ENCODE assay signal across 1 cellular context in the genomic region with DNA sequence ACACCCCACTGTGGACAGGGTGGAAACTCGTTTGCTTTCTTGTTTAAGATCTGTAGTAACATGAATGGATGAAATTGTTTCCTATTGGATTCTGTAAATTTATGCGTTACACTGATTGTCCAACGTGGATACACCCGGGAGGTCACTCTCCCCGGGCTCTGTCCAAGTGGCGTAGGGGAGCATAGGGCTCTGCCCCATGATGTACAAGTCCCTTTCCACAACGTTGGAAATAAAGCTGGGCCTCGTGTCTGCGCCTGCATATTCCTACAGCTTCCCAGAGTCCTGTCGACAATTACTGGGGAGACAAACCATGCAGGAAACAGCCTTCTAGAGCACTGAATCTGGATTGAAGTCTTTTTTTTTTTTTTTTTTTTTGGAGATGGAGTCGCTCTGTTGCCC.
TF ChIP-seq lines count a peak whose summit lies in the region.

No MANE protein-coding gene starts in this region.

TF ChIP-seq in K562, 482 proteins besides CTCF, POLR2A, EP300 and RAD21 (continues in another document):
- no peak for TF ChIP-seq NFRKB (IDR thresholded peaks at IDR 0.05; ENCODE audit: low read depth)
- TF ChIP-seq ZSCAN32 (CRISPR knock-in tag; IDR thresholded peaks at IDR 0.05): no peak
- no peak for TF ChIP-seq SRF (CRISPR knock-in tag; IDR thresholded peaks at IDR 0.05)
- no peak for TF ChIP-seq LEF1 (IDR thresholded peaks at IDR 0.05)
- peak; percentile 94 for TF ChIP-seq CHD1 (IDR thresholded peaks at IDR 0.05; ENCODE audit: low read length)
- no peak for TF ChIP-seq RBM25 (IDR thresholded peaks at IDR 0.05; ENCODE audit: low read depth, low read length, severe bottlenecking)
- TF ChIP-seq, protein P1, sequence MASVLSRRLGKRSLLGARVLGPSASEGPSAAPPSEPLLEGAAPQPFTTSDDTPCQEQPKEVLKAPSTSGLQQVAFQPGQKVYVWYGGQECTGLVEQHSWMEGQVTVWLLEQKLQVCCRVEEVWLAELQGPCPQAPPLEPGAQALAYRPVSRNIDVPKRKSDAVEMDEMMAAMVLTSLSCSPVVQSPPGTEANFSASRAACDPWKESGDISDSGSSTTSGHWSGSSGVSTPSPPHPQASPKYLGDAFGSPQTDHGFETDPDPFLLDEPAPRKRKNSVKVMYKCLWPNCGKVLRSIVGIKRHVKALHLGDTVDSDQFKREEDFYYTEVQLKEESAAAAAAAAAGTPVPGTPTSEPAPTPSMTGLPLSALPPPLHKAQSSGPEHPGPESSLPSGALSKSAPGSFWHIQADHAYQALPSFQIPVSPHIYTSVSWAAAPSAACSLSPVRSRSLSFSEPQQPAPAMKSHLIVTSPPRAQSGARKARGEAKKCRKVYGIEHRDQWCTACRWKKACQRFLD (CRISPR knock-in tag; IDR thresholded peaks at IDR 0.05): no peak
- TF ChIP-seq HOXB6 (CRISPR knock-in tag; IDR thresholded peaks at IDR 0.05; ENCODE audit: borderline replicate concordance): no peak
- no peak for TF ChIP-seq ZNF197 (CRISPR knock-in tag; IDR thresholded peaks at IDR 0.05; ENCODE audit: low read depth)
- no peak for TF ChIP-seq TAF15 (IDR thresholded peaks at IDR 0.05; ENCODE audit: low read depth, low read length)
- TF ChIP-seq, protein P2, sequence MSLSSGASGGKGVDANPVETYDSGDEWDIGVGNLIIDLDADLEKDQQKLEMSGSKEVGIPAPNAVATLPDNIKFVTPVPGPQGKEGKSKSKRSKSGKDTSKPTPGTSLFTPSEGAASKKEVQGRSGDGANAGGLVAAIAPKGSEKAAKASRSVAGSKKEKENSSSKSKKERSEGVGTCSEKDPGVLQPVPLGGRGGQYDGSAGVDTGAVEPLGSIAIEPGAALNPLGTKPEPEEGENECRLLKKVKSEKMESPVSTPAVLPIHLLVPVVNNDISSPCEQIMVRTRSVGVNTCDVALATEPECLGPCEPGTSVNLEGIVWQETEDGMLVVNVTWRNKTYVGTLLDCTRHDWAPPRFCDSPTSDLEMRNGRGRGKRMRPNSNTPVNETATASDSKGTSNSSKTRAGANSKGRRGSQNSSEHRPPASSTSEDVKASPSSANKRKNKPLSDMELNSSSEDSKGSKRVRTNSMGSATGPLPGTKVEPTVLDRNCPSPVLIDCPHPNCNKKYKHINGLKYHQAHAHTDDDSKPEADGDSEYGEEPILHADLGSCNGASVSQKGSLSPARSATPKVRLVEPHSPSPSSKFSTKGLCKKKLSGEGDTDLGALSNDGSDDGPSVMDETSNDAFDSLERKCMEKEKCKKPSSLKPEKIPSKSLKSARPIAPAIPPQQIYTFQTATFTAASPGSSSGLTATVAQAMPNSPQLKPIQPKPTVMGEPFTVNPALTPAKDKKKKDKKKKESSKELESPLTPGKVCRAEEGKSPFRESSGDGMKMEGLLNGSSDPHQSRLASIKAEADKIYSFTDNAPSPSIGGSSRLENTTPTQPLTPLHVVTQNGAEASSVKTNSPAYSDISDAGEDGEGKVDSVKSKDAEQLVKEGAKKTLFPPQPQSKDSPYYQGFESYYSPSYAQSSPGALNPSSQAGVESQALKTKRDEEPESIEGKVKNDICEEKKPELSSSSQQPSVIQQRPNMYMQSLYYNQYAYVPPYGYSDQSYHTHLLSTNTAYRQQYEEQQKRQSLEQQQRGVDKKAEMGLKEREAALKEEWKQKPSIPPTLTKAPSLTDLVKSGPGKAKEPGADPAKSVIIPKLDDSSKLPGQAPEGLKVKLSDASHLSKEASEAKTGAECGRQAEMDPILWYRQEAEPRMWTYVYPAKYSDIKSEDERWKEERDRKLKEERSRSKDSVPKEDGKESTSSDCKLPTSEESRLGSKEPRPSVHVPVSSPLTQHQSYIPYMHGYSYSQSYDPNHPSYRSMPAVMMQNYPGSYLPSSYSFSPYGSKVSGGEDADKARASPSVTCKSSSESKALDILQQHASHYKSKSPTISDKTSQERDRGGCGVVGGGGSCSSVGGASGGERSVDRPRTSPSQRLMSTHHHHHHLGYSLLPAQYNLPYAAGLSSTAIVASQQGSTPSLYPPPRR (CRISPR knock-in tag; IDR thresholded peaks at IDR 0.05; ENCODE audit: borderline replicate concordance): 0 out of 2 replicates have a peak, but pooled peaks have one; percentile 50
- TF ChIP-seq, protein P3, sequence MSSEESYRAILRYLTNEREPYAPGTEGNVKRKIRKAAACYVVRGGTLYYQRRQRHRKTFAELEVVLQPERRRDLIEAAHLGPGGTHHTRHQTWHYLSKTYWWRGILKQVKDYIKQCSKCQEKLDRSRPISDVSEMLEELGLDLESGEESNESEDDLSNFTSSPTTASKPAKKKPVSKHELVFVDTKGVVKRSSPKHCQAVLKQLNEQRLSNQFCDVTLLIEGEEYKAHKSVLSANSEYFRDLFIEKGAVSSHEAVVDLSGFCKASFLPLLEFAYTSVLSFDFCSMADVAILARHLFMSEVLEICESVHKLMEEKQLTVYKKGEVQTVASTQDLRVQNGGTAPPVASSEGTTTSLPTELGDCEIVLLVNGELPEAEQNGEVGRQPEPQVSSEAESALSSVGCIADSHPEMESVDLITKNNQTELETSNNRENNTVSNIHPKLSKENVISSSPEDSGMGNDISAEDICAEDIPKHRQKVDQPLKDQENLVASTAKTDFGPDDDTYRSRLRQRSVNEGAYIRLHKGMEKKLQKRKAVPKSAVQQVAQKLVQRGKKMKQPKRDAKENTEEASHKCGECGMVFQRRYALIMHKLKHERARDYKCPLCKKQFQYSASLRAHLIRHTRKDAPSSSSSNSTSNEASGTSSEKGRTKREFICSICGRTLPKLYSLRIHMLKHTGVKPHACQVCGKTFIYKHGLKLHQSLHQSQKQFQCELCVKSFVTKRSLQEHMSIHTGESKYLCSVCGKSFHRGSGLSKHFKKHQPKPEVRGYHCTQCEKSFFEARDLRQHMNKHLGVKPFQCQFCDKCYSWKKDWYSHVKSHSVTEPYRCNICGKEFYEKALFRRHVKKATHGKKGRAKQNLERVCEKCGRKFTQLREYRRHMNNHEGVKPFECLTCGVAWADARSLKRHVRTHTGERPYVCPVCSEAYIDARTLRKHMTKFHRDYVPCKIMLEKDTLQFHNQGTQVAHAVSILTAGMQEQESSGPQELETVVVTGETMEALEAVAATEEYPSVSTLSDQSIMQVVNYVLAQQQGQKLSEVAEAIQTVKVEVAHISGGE (CRISPR knock-in tag; IDR thresholded peaks at IDR 0.05): no peak
- TF ChIP-seq MYBL2 (IDR thresholded peaks at IDR 0.05; ENCODE audit: low read depth): no peak
- no peak for TF ChIP-seq MYBL2 (CRISPR knock-in tag; IDR thresholded peaks at IDR 0.05; ENCODE audit: borderline replicate concordance)
- TF ChIP-seq BCL6 (CRISPR knock-in tag; IDR thresholded peaks at IDR 0.05): no peak
- TF ChIP-seq, protein P4, sequence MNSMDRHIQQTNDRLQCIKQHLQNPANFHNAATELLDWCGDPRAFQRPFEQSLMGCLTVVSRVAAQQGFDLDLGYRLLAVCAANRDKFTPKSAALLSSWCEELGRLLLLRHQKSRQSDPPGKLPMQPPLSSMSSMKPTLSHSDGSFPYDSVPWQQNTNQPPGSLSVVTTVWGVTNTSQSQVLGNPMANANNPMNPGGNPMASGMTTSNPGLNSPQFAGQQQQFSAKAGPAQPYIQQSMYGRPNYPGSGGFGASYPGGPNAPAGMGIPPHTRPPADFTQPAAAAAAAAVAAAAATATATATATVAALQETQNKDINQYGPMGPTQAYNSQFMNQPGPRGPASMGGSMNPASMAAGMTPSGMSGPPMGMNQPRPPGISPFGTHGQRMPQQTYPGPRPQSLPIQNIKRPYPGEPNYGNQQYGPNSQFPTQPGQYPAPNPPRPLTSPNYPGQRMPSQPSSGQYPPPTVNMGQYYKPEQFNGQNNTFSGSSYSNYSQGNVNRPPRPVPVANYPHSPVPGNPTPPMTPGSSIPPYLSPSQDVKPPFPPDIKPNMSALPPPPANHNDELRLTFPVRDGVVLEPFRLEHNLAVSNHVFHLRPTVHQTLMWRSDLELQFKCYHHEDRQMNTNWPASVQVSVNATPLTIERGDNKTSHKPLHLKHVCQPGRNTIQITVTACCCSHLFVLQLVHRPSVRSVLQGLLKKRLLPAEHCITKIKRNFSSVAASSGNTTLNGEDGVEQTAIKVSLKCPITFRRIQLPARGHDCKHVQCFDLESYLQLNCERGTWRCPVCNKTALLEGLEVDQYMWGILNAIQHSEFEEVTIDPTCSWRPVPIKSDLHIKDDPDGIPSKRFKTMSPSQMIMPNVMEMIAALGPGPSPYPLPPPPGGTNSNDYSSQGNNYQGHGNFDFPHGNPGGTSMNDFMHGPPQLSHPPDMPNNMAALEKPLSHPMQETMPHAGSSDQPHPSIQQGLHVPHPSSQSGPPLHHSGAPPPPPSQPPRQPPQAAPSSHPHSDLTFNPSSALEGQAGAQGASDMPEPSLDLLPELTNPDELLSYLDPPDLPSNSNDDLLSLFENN (IDR thresholded peaks at IDR 0.05; ENCODE audit: low read depth in 2 of 2, low read length in 2 of 2): 0 out of 4 replicates have a peak, but pooled peaks of 1 of the 2 experiments have one; percentile 15
- no peak for TF ChIP-seq TSC22D4 (tag; IDR thresholded peaks at IDR 0.05)
- TF ChIP-seq, protein P5, sequence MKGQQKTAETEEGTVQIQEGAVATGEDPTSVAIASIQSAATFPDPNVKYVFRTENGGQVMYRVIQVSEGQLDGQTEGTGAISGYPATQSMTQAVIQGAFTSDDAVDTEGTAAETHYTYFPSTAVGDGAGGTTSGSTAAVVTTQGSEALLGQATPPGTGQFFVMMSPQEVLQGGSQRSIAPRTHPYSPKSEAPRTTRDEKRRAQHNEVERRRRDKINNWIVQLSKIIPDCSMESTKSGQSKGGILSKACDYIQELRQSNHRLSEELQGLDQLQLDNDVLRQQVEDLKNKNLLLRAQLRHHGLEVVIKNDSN (CRISPR knock-in tag; IDR thresholded peaks at IDR 0.05): no peak
- no peak for TF ChIP-seq CXXC5 (CRISPR knock-in tag; IDR thresholded peaks at IDR 0.05)
- TF ChIP-seq, protein P6, sequence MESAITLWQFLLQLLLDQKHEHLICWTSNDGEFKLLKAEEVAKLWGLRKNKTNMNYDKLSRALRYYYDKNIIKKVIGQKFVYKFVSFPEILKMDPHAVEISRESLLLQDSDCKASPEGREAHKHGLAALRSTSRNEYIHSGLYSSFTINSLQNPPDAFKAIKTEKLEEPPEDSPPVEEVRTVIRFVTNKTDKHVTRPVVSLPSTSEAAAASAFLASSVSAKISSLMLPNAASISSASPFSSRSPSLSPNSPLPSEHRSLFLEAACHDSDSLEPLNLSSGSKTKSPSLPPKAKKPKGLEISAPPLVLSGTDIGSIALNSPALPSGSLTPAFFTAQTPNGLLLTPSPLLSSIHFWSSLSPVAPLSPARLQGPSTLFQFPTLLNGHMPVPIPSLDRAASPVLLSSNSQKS (CRISPR knock-in tag; IDR thresholded peaks at IDR 0.05): no peak
- TF ChIP-seq, protein P7, sequence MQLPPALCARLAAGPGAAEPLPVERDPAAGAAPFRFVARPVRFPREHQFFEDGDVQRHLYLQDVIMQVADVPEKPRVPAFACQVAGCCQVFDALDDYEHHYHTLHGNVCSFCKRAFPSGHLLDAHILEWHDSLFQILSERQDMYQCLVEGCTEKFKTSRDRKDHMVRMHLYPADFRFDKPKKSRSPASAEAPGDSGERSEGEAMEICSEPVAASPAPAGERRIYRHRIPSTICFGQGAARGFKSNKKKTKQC (CRISPR knock-in tag; IDR thresholded peaks at IDR 0.05): no peak
- 0 out of 2 replicates have a peak, but pooled peaks have one; percentile 27 for TF ChIP-seq BRD4 (IDR thresholded peaks at IDR 0.05)
- no peak for TF ChIP-seq WHSC1 (IDR thresholded peaks at IDR 0.05; ENCODE audit: low read length)
- no peak for TF ChIP-seq CEBPG (CRISPR knock-in tag; IDR thresholded peaks at IDR 0.05)
- no peak for TF ChIP-seq CEBPG (tag; conservative IDR thresholded peaks at IDR 0.05 in 1 of 2, IDR thresholded peaks at IDR 0.05 in 1 of 2)
- no peak; a peak in 1 of 4 replicates for TF ChIP-seq SIN3A (IDR thresholded peaks at IDR 0.05; ENCODE audit: borderline replicate concordance in 2 of 2, control insufficient read depth in 1 of 2, low read depth in 2 of 2, low read length in 2 of 2)
- peak; percentile 16; the same call in 1 of the 2 replicates for TF ChIP-seq ZNF384 (IDR thresholded peaks at IDR 0.05; ENCODE audit: low read depth, low read length)
- TF ChIP-seq ZNF316 (IDR thresholded peaks at IDR 0.05): no peak
- TF ChIP-seq, protein P8, sequence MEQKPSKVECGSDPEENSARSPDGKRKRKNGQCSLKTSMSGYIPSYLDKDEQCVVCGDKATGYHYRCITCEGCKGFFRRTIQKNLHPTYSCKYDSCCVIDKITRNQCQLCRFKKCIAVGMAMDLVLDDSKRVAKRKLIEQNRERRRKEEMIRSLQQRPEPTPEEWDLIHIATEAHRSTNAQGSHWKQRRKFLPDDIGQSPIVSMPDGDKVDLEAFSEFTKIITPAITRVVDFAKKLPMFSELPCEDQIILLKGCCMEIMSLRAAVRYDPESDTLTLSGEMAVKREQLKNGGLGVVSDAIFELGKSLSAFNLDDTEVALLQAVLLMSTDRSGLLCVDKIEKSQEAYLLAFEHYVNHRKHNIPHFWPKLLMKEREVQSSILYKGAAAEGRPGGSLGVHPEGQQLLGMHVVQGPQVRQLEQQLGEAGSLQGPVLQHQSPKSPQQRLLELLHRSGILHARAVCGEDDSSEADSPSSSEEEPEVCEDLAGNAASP (IDR thresholded peaks at IDR 0.05): no peak
- no peak for TF ChIP-seq CBFA2T2 (conservative IDR thresholded peaks at IDR 0.05)
- no peak for TF ChIP-seq ZSCAN29 (IDR thresholded peaks at IDR 0.05)
- TF ChIP-seq, protein P9, sequence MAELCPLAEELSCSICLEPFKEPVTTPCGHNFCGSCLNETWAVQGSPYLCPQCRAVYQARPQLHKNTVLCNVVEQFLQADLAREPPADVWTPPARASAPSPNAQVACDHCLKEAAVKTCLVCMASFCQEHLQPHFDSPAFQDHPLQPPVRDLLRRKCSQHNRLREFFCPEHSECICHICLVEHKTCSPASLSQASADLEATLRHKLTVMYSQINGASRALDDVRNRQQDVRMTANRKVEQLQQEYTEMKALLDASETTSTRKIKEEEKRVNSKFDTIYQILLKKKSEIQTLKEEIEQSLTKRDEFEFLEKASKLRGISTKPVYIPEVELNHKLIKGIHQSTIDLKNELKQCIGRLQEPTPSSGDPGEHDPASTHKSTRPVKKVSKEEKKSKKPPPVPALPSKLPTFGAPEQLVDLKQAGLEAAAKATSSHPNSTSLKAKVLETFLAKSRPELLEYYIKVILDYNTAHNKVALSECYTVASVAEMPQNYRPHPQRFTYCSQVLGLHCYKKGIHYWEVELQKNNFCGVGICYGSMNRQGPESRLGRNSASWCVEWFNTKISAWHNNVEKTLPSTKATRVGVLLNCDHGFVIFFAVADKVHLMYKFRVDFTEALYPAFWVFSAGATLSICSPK (IDR thresholded peaks at IDR 0.05; ENCODE audit: borderline replicate concordance): no peak
- TF ChIP-seq HCFC1 (IDR thresholded peaks at IDR 0.05; ENCODE audit: low read depth, low read length): 0 out of 2 replicates have a peak, but pooled peaks have one; percentile 5
- TF ChIP-seq ZC3H4 (CRISPR knock-in tag; IDR thresholded peaks at IDR 0.05; ENCODE audit: borderline replicate concordance): no peak
- no peak for TF ChIP-seq ZNF76 (CRISPR knock-in tag; IDR thresholded peaks at IDR 0.05; ENCODE audit: borderline replicate concordance)
- 0 out of 2 replicates have a peak, but pooled peaks have one; percentile 45 for TF ChIP-seq LARP7 (IDR thresholded peaks at IDR 0.05)
- peak; percentile 11; the same call in 1 of the 2 replicates for TF ChIP-seq STAT5A (IDR thresholded peaks at IDR 0.05; ENCODE audit: borderline replicate concordance, low read length)
- no peak for TF ChIP-seq KLF13 (tag; IDR thresholded peaks at IDR 0.05; ENCODE audit: borderline replicate concordance, low read depth)
- TF ChIP-seq ZBTB17 (CRISPR knock-in tag; IDR thresholded peaks at IDR 0.05): no peak
- TF ChIP-seq ZNF644 (tag; IDR thresholded peaks at IDR 0.05; ENCODE audit: low read depth): peak; percentile 14; the same call in 1 of the 2 replicates
- no peak for TF ChIP-seq TBP (optimal IDR thresholded peaks at IDR 0.05; ENCODE audit: low read depth, low read length)
- TF ChIP-seq SMC3 (conservative IDR thresholded peaks at IDR 0.05; ENCODE audit: insufficient read depth, low read depth, low read length): no peak
- TF ChIP-seq EZH2 (IDR thresholded peaks at IDR 0.05; ENCODE audit: borderline replicate concordance, low read depth, low read length): no peak
- TF ChIP-seq COPS2 (conservative IDR thresholded peaks at IDR 0.05): no peak
- no peak for TF ChIP-seq CBX3 (IDR thresholded peaks at IDR 0.05; ENCODE audit: borderline replicate concordance in 1 of 2, low read length in 2 of 2)
